Comparison of ENCODE assay signal across 34 cellular contexts in genomic region chr7:7317850-7318249, GRCh38.
"Had no signal": no experiment of that assay in that cellular context is flagged by ENCODE, and none has a peak within 500 bp of the region (broad histone marks: within the 10 kb centered on the region; RNA-seq: fewer than 3 reads in every experiment).

No MANE protein-coding gene starts in this region.

- H3K27ac ChIP-seq: adrenal gland, ascending aorta, body of pancreas, brain microvascular endothelial cell, breast epithelium, cardiac muscle cell had no signal

- FAIRE-seq: astrocyte had no signal

- ATAC-seq: activated naive CD4-positive, alpha-beta T cell treated with anti-CD3 and anti-CD28 coated beads, Interleukin-2, amount 50 U/mL, for 72 hours; activated naive CD8-positive, alpha-beta T cell treated with anti-CD3 and anti-CD28 coated beads, Interleukin-2, amount 50 U/mL, for 24 hours; activated T-cell treated with anti-CD3 and anti-CD28 coated beads, Interleukin-2, amount 50 U/mL, for 4 hours; activated T-cell treated with anti-CD3 and anti-CD28 coated beads, Interleukin-2, amount 50 U/mL, for 72 hours; activated T-helper 17 cell treated with anti-CD3 and anti-CD28 coated beads, Interleukin-2, amount 50 U/mL, for 72 hours; body of pancreas had no signal

- H3K4me1 ChIP-seq: adrenal gland, ascending aorta, body of pancreas had no signal

- H3K36me3 ChIP-seq: adrenal gland, ascending aorta, brain microvascular endothelial cell, breast epithelium, cardiac muscle cell had no signal

- H3K9me3 ChIP-seq: adrenal gland, ascending aorta, body of pancreas, breast epithelium had no signal

- DNase-seq: activated effector memory CD4-positive, alpha-beta T cell treated with anti-CD3 and anti-CD28 coated beads, Interleukin-2, amount 50 U/mL, for 16 hours; activated effector memory CD4-positive, alpha-beta T cell treated with Interleukin-2 at 50 U/mL for 16 hours; activated gamma-delta T cell; activated gamma-delta T cell treated with Interleukin-2 at 50 U/mL for 16 hours; activated naive CD4-positive, alpha-beta T cell; activated naive CD4-positive, alpha-beta T cell treated with anti-CD3 and anti-CD28 coated beads for 36 hours; activated naive CD4-positive, alpha-beta T cell treated with anti-CD3 and anti-CD28 coated beads, Interleukin-2, amount 10 ng/mL, durations not matched to agents 7 days and 5 days; activated naive CD4-positive, alpha-beta T cell treated with anti-CD3 and anti-CD28 coated beads, Interleukin-2, amount 50 U/mL, for 16 hours; activated naive CD4-positive, alpha-beta T cell treated with Interleukin-2 at 50 U/mL for 16 hours; activated naive CD8-positive, alpha-beta T cell treated with anti-CD3 and anti-CD28 coated beads for 36 hours; activated naive CD8-positive, alpha-beta T cell treated with anti-CD3 and anti-CD28 coated beads, Interleukin-2, amount 10 ng/mL, durations not matched to agents 7 days and 5 days; activated naive CD8-positive, alpha-beta T cell treated with anti-CD3 and anti-CD28 coated beads, Interleukin-2, amount 50 U/mL, for 24 hours; activated T-cell treated with anti-CD3 and anti-CD28 coated beads for 4 hours; activated T-cell treated with anti-CD3 and anti-CD28 coated beads, Interleukin-2, amount 50 U/mL, for 1 hour; activated T-cell treated with anti-CD3 and anti-CD28 coated beads, Interleukin-2, amount 50 U/mL, for 24 hours; activated T-cell treated with anti-CD3 and anti-CD28 coated beads, Interleukin-2, amount 50 U/mL, for 4 hours; activated T-cell treated with anti-CD3 and anti-CD28 coated beads, Interleukin-2, amount 50 U/mL, for 48 hours; activated T-cell treated with anti-CD3 and anti-CD28 coated beads, Interleukin-2, amount 50 U/mL, for 72 hours; adrenal gland; amniotic stem cell; amygdala; anterior cingulate cortex; aorta; body of pancreas; brain microvascular endothelial cell; caudate nucleus; central memory CD4-positive, alpha-beta T cell; cerebellar nuclear complex had no signal

- H3K27me3 ChIP-seq: adrenal gland, ascending aorta, body of pancreas, brain microvascular endothelial cell, breast epithelium, cardiac muscle cell had no signal

- H3K4me3 ChIP-seq: adrenal gland, ascending aorta, body of pancreas, breast epithelium, cardiac muscle cell had no signal
